In genomic region chr2:69369802-69370201, GRCh38 we compare ENCODE assay signal across 36 cellular contexts.
"Had no signal": no experiment of that assay in that cellular context is flagged by ENCODE, and none has a peak within 500 bp of the region (broad histone marks: within the 10 kb centered on the region; RNA-seq: fewer than 3 reads in every experiment).

No MANE protein-coding gene starts in this region.

- FAIRE-seq: astrocyte, TTC549 had no signal

- H3K4me3 ChIP-seq: adrenal gland, body of pancreas, breast epithelium had no signal

- H3K9me3 ChIP-seq: adrenal gland, body of pancreas, breast epithelium had no signal

- ATAC-seq: activated CD8-positive, alpha-beta T cell treated with anti-CD3 and anti-CD28 coated beads for 36 hours; activated naive CD4-positive, alpha-beta T cell treated with anti-CD3 and anti-CD28 coated beads, Interleukin-2, amount 50 U/mL, for 72 hours; activated T-cell treated with anti-CD3 and anti-CD28 coated beads, Interleukin-2, amount 50 U/mL, for 4 hours; activated T-cell treated with anti-CD3 and anti-CD28 coated beads, Interleukin-2, amount 50 U/mL, for 72 hours; activated T-helper 17 cell treated with anti-CD3 and anti-CD28 coated beads, Interleukin-2, amount 50 U/mL, for 72 hours; body of pancreas had no signal

- H3K27ac Mint-ChIP-seq: activated B cell treated with CpG ODN at 0.5 μM for 24 hours; activated CD4-positive, alpha-beta memory T cell treated with anti-CD3 and anti-CD28 coated beads for 36 hours; activated CD4-positive, alpha-beta T cell treated with anti-CD3 and anti-CD28 coated beads, Interleukin-2, amount 10 ng/mL, durations not matched to agents 24 days and 14 days; activated CD8-positive, alpha-beta T cell treated with anti-CD3 and anti-CD28 coated beads for 36 hours; activated naive CD4-positive, alpha-beta T cell treated with anti-CD3 and anti-CD28 coated beads for 36 hours; activated naive CD8-positive, alpha-beta T cell treated with anti-CD3 and anti-CD28 coated beads for 36 hours; activated T-cell treated with anti-CD3 and anti-CD28 coated beads, Interleukin-2, amount 50 U/mL, for 72 hours; activated T-helper 1 cell treated with anti-CD3 and anti-CD28 coated beads, Interleukin-12 subunit alpha, Interleukin-12 subunit beta, Interleukin-2, Interleukin-4 antibody, amounts not matched to agents 30 ng/mL and 10 ng/mL and 1 ng/mL, durations not matched to agents 14 hours and 24 hours and 36 hours; activated T-helper 17 cell treated with anti-CD3 and anti-CD28 coated beads, Interleukin-2, amount 50 U/mL, for 72 hours; T-helper 1 cell treated with Interleukin-12 subunit alpha and Interleukin-12 subunit beta and Interleukin-4 antibody, amounts not matched to agents 30 μg/mL and 1 μg/mL, for 36 hours; T-helper 2 cell treated with Interferon-gamma antibody and Interleukin-4, amounts not matched to agents 5 μg/mL and 100 μg/mL, for 36 hours had no signal

- H3K9me3 Mint-ChIP-seq: activated B cell treated with CpG ODN at 0.5 μM for 24 hours; activated CD4-positive, alpha-beta memory T cell treated with anti-CD3 and anti-CD28 coated beads for 36 hours; activated CD4-positive, alpha-beta T cell treated with anti-CD3 and anti-CD28 coated beads, Interleukin-2, amount 10 ng/mL, durations not matched to agents 24 days and 14 days; activated CD8-positive, alpha-beta T cell treated with anti-CD3 and anti-CD28 coated beads for 36 hours; activated naive CD4-positive, alpha-beta T cell treated with anti-CD3 and anti-CD28 coated beads for 36 hours; activated naive CD4-positive, alpha-beta T cell treated with anti-CD3 and anti-CD28 coated beads, Interleukin-2, amount 50 U/mL, for 72 hours; activated naive CD8-positive, alpha-beta T cell treated with anti-CD3 and anti-CD28 coated beads for 36 hours; activated T-cell treated with anti-CD3 and anti-CD28 coated beads, Interleukin-2, amount 50 U/mL, for 4 hours; activated T-cell treated with anti-CD3 and anti-CD28 coated beads, Interleukin-2, amount 50 U/mL, for 72 hours; activated T-helper 1 cell treated with anti-CD3 and anti-CD28 coated beads, Interleukin-12 subunit alpha, Interleukin-12 subunit beta, Interleukin-2, Interleukin-4 antibody, amounts not matched to agents 30 ng/mL and 10 ng/mL and 1 ng/mL, durations not matched to agents 14 hours and 24 hours and 36 hours; activated T-helper 17 cell treated with anti-CD3 and anti-CD28 coated beads, Interleukin-2, amount 50 U/mL, for 72 hours; T-helper 1 cell treated with Interleukin-12 subunit alpha and Interleukin-12 subunit beta and Interleukin-4 antibody, amounts not matched to agents 30 μg/mL and 1 μg/mL, for 36 hours; T-helper 2 cell treated with Interferon-gamma antibody and Interleukin-4, amounts not matched to agents 5 μg/mL and 100 μg/mL, for 36 hours had no signal

- DNase-seq: activated B cell treated with CpG ODN at 0.5 μM for 24 hours; activated CD4-positive, alpha-beta memory T cell treated with anti-CD3 and anti-CD28 coated beads for 36 hours; activated CD4-positive, alpha-beta T cell treated with anti-CD3 and anti-CD28 coated beads for 4 hours; activated CD4-positive, alpha-beta T cell treated with anti-CD3 and anti-CD28 coated beads, Interleukin-2, amount 10 ng/mL, durations not matched to agents 24 days and 14 days; activated CD4-positive, alpha-beta T cell treated with anti-CD3 and anti-CD28 coated beads, Interleukin-2, amount 50 U/mL, for 1 hour; activated CD4-positive, alpha-beta T cell treated with anti-CD3 and anti-CD28 coated beads, Interleukin-2, amount 50 U/mL, for 4 hours; activated CD4-positive, CD25-positive, alpha-beta regulatory T cell treated with anti-CD3 and anti-CD28 coated beads, Interleukin-2, amount 50 U/mL, for 72 hours; activated CD8-positive, alpha-beta memory T cell treated with anti-CD3 and anti-CD28 coated beads, Interleukin-2, amount 50 U/mL, for 4 hours; activated CD8-positive, alpha-beta T cell treated with anti-CD3 and anti-CD28 coated beads for 36 hours; activated effector memory CD4-positive, alpha-beta T cell treated with anti-CD3 and anti-CD28 coated beads, Interleukin-2, amount 50 U/mL, for 16 hours; activated gamma-delta T cell treated with Interleukin-2 at 50 U/mL for 16 hours; activated naive CD4-positive, alpha-beta T cell; activated naive CD4-positive, alpha-beta T cell treated with anti-CD3 and anti-CD28 coated beads for 36 hours; activated naive CD8-positive, alpha-beta T cell treated with anti-CD3 and anti-CD28 coated beads for 36 hours; activated T-cell treated with anti-CD3 and anti-CD28 coated beads for 4 hours; activated T-cell treated with anti-CD3 and anti-CD28 coated beads, Interleukin-2, amount 50 U/mL, for 1 hour; activated T-cell treated with anti-CD3 and anti-CD28 coated beads, Interleukin-2, amount 50 U/mL, for 4 hours; activated T-cell treated with anti-CD3 and anti-CD28 coated beads, Interleukin-2, amount 50 U/mL, for 72 hours; adrenal gland; amniotic stem cell; aorta; body of pancreas; brain microvascular endothelial cell; central memory CD4-positive, alpha-beta T cell; T-helper 1 cell; T-helper 2 cell; T-helper 9 cell had no signal

- H3K27me3 ChIP-seq: adrenal gland, body of pancreas, brain microvascular endothelial cell, breast epithelium had no signal

- H3K4me3 Mint-ChIP-seq: activated B cell treated with CpG ODN at 0.5 μM for 24 hours; activated CD4-positive, alpha-beta memory T cell treated with anti-CD3 and anti-CD28 coated beads for 36 hours; activated CD4-positive, alpha-beta T cell treated with anti-CD3 and anti-CD28 coated beads, Interleukin-2, amount 10 ng/mL, durations not matched to agents 24 days and 14 days; activated CD8-positive, alpha-beta T cell treated with anti-CD3 and anti-CD28 coated beads for 36 hours; activated naive CD4-positive, alpha-beta T cell treated with anti-CD3 and anti-CD28 coated beads for 36 hours; activated naive CD8-positive, alpha-beta T cell treated with anti-CD3 and anti-CD28 coated beads for 36 hours; activated T-cell treated with anti-CD3 and anti-CD28 coated beads, Interleukin-2, amount 50 U/mL, for 4 hours; activated T-cell treated with anti-CD3 and anti-CD28 coated beads, Interleukin-2, amount 50 U/mL, for 72 hours; activated T-helper 1 cell treated with anti-CD3 and anti-CD28 coated beads, Interleukin-12 subunit alpha, Interleukin-12 subunit beta, Interleukin-2, Interleukin-4 antibody, amounts not matched to agents 30 ng/mL and 10 ng/mL and 1 ng/mL, durations not matched to agents 14 hours and 24 hours and 36 hours; activated T-helper 17 cell treated with anti-CD3 and anti-CD28 coated beads, Interleukin-2, amount 50 U/mL, for 72 hours; T-helper 1 cell treated with Interleukin-12 subunit alpha and Interleukin-12 subunit beta and Interleukin-4 antibody, amounts not matched to agents 30 μg/mL and 1 μg/mL, for 36 hours; T-helper 2 cell treated with Interferon-gamma antibody and Interleukin-4, amounts not matched to agents 5 μg/mL and 100 μg/mL, for 36 hours had no signal

- H3K4me1 ChIP-seq: adrenal gland, body of pancreas, breast epithelium had no signal

- H3K27ac ChIP-seq: adrenal gland, body of pancreas, brain microvascular endothelial cell, breast epithelium, VCaP had no signal

- H3K27me3 Mint-ChIP-seq: activated B cell treated with CpG ODN at 0.5 μM for 24 hours; activated CD4-positive, alpha-beta memory T cell treated with anti-CD3 and anti-CD28 coated beads for 36 hours; activated CD4-positive, alpha-beta T cell treated with anti-CD3 and anti-CD28 coated beads, Interleukin-2, amount 10 ng/mL, durations not matched to agents 24 days and 14 days; activated CD8-positive, alpha-beta T cell treated with anti-CD3 and anti-CD28 coated beads for 36 hours; activated naive CD8-positive, alpha-beta T cell treated with anti-CD3 and anti-CD28 coated beads for 36 hours; activated T-helper 17 cell treated with anti-CD3 and anti-CD28 coated beads, Interleukin-2, amount 50 U/mL, for 72 hours had no signal

- H3K4me1 Mint-ChIP-seq: activated B cell treated with CpG ODN at 0.5 μM for 24 hours; activated CD4-positive, alpha-beta T cell treated with anti-CD3 and anti-CD28 coated beads, Interleukin-2, amount 10 ng/mL, durations not matched to agents 24 days and 14 days; activated naive CD8-positive, alpha-beta T cell treated with anti-CD3 and anti-CD28 coated beads for 36 hours had no signal
